8 cellular contexts compared by ENCODE assay signal in the genomic region with DNA sequence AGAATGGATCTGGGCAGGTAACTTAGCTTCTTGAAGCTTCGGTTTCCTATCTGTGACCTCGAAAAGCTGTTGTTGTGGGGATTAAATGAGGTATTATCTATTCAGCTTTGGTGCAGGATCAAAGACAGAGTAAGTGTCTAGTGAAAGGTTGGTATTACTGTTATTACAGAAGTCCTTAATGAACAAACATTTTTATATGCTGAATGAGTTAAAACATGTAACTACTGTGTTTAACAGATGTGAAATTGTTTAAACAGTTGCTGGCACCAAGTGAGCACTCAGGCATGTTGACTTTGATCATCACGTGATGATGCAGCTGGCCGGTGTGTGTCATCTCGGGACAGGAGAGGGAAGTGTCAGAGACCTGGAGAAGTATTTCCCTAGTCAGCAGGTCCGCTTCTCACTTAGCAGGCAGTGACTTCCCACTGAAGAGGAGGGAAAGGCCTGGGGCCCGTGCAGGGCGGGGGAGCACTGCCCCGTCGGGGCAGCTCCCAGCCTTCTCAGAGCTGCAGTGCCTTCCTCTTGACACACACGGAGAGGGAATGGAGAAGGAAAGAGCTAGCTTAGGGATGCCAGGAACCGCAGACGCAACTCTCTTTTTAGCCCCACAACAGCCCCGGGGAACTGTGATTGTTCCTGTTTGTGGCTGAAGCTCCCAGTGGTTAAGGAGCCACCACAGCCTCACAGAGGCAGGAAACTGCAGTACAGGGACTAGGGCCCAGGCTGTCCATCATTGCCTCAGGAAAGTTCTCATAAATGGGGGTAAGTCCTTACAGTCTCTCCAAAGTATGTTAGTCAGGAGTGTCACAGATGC. TPM values are rescaled to one million over a fixed set of nuclear protein-coding genes. Genes with fewer than 3 reads are reported as not detected.
DNase-seq lines count a peak whose midpoint lies in the region; ATAC-seq and TF ChIP-seq lines count a peak whose summit lies in the region.

No MANE protein-coding gene starts in this region.

- no peaks in the 10 kb centered on the region for H3K27me3 ChIP-seq in stomach
- H3K27me3 ChIP-seq in A673 (replicated peaks; ENCODE audit: insufficient read depth, low read depth, low read length, poor library complexity) = no peaks in the 10 kb centered on the region

- TF ChIP-seq POLR2A in stomach (IDR thresholded peaks at IDR 0.05) = no peak

- TF ChIP-seq EP300 in stomach (IDR thresholded peaks at IDR 0.05) = no peak

- ATAC-seq in Right ventricle myocardium superior (ENCODE audit: poor library complexity) (peak; percentile 81), GM18861 (IDR thresholded peaks at IDR 0.05; ENCODE audit: unreplicated experiment) (no peak)

- WGBS in stomach, 5 donors = 38 to 49% (median 44%) methylated on average over 14 of the region's 14 CpGs

- intact Hi-C loops in Right ventricle myocardium superior (cut with DNase I) (no loop called here), stomach (cut with DNase I; ENCODE audit: low total_unique reads) (no loop called here), A673 (cut with micrococcal nuclease; ENCODE audit: unreplicated experiment) (no loop called here)

- POLR2A ChIA-PET in A673 (lab: Charles Lee; ENCODE audit: low non-redundant PET) = no interaction called here

- H3K36me3 ChIP-seq in stomach = peaks cover 14 to 82% (median 59%) of the 10 kb centered on the region in 4 donors
- peaks cover 27% of the 10 kb centered on the region for H3K36me3 ChIP-seq in A673 (ENCODE audit: insufficient read depth, low read length, poor library complexity, severe bottlenecking)

- CTCF ChIA-PET in A673 (lab: Charles Lee) = no interaction called here

- H3K27ac ChIP-seq in stomach = peak overlapping the region; percentile 4 to 60 (median 46)
- H3K27ac ChIP-seq in A673 (ENCODE audit: low read depth, low read length, poor library complexity, severe bottlenecking) = no peak overlapping the region

- H3K4me3 ChIP-seq in stomach (no peak overlapping the region), A673 (ENCODE audit: low read depth, low read length, poor library complexity, severe bottlenecking) (no peak overlapping the region)

- DNase-seq in AG20443 (ENCODE audit: low spot score) (peak; percentile 77), HPDE6-E6E7 (ENCODE audit: extremely low spot score) (peak; percentile 84), RPMI8226 (peak; percentile 81), Right ventricle myocardium superior (peak; percentile 64), stomach (peak; percentile 64), A673 (ENCODE audit: low spot score) (no peak)
- no peak for DNase-seq in stimulated activated naive CD4-positive, alpha-beta T cell (lab: John Stamatoyannopoulos, UW)

- H3K4me1 ChIP-seq in stomach = peaks cover 17 to 49% (median 32%) of the 10 kb centered on the region in 4 donors
- peaks cover 5% of the 10 kb centered on the region for H3K4me1 ChIP-seq in A673 (ENCODE audit: insufficient read depth, low read length, poor library complexity, severe bottlenecking)

- no TSS peak for BruUV-seq in A673 (replicated peaks; lab: Mats Ljungman, UMichigan)

- TF ChIP-seq CTCF in stomach (IDR thresholded peaks at IDR 0.05) (no peak), A673 (conservative IDR thresholded peaks at IDR 0.05; ENCODE audit: low read depth, low read length) (no peak)

- H3K9me3 ChIP-seq in stomach (no peaks in the 10 kb centered on the region), A673 (ENCODE audit: low read depth, low read length, poor library complexity, severe bottlenecking) (no peaks in the 10 kb centered on the region)

RNA-seq across cellular contexts. Expression of gene TUBB2A, which starts 18.0 kb away (rescaled TPM):
- total RNA-seq in Right ventricle myocardium superior (18.2 TPM), stomach (10 to 100 TPM in 4 of 5 donors, 1 to 10 TPM in 1; 6.7 to 96.9 (median 47.5) TPM), A673 (2021) (93.9 and 112 TPM in 2 replicates)
- 10 to 100 TPM; 33.4 to 83.9 (median 50.4) TPM for polyA plus RNA-seq in stomach

RNA-seq across cellular contexts. Expression of gene BPHL, which starts 20.8 kb away (rescaled TPM):
- total RNA-seq in Right ventricle myocardium superior (22.2 TPM), stomach (100 to 1,000 TPM in 1 of 5 donors, 10 to 100 TPM in 3, 1 to 10 TPM in 1; 9.3 to 104 (median 18.2) TPM), A673 (2021) (30.8 and 37.4 TPM in 2 replicates)
- 10 to 100 TPM; 11.8 to 13.1 (median 13.0) TPM for polyA plus RNA-seq in stomach

Comparison
In these comparisons a context has a peak if more than half of its experiments do, and no peak if none do; other contexts are left out.
1. DNase-seq: peak in AG20443 (single experiment), HPDE6-E6E7 (single experiment), RPMI8226 (single experiment), Right ventricle myocardium superior (single experiment) and stomach (single experiment); none in A673 (single experiment) and stimulated activated naive CD4-positive, alpha-beta T cell (0 of 6).